In the genomic region with DNA sequence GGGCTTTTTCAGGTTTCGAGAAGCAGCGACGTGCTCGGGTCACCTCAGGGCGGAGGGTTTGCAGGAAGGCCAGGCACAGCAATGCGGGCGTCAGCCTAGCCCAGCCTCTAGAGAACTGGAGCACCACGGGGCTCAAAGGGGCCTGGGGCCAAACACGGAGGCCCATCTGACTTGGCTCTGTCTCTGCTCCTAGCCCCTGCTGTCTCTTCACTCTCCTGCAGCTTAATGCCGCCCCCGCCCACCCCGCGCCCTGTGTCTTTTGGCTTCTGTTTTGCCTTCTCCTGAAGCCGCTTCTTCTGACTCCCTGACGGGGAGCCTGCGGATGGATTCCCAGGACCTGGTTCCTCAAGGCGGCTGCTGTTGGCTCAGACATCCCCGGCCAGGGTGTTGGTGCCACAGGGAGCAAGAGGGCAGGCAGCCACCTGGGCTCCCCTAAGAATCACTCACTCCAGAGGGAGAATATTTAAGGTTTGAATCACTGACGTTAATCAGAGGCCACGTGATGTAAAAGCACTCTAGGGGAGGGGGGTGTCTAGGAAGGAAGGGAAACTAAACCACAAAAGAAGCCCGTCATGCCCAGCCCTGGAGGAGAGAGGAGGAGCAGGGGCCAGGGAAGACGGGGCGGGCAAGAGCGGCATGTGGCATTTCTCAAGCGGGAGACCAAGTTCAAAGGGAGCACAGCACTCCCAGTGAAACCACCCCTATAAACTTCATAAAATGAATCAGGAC, we compare ENCODE assay signal across 12 cellular contexts. TPM values are rescaled to one million over a fixed set of nuclear protein-coding genes. Genes with fewer than 3 reads are reported as not detected.
DNase-seq lines count a peak whose midpoint lies in the region; ATAC-seq and TF ChIP-seq lines count a peak whose summit lies in the region.
"Had no signal": no experiment of that assay in that cellular context is flagged by ENCODE, and none has a peak within 500 bp of the region (broad histone marks: within the 10 kb centered on the region; RNA-seq: fewer than 3 reads in every experiment).

No MANE protein-coding gene starts in this region.

- in situ Hi-C loops in astrocyte of the spinal cord (cut with HindIII; ENCODE audit: low sequenced_read_pairs) = no loop called here

- no peak for TF ChIP-seq CTCF in AG09309 (IDR thresholded peaks at IDR 0.05; ENCODE audit: control insufficient read depth, insufficient read depth, low read depth, low read length, missing control alignments)
- no peak for TF ChIP-seq CTCF in HFF-Myc (IDR thresholded peaks at IDR 0.05; ENCODE audit: low read depth, low read length, missing control alignments)
- no peak for TF ChIP-seq CTCF in astrocyte of the spinal cord (IDR thresholded peaks at IDR 0.05; ENCODE audit: low read depth, low read length)
- no peak for TF ChIP-seq CTCF in left lung (IDR thresholded peaks at IDR 0.05)
- no peak for TF ChIP-seq CTCF in ovary (IDR thresholded peaks at IDR 0.05)

- H3K27me3 Mint-ChIP-seq in activated CD4-positive, alpha-beta memory T cell treated with anti-CD3 and anti-CD28 coated beads, Interleukin-2, amount 10 ng/mL, durations not matched to agents 7 days and 5 days = peaks cover 28% of the 10 kb centered on the region

- H3K9me3 Mint-ChIP-seq in activated CD4-positive, alpha-beta memory T cell treated with anti-CD3 and anti-CD28 coated beads, Interleukin-2, amount 10 ng/mL, durations not matched to agents 7 days and 5 days = no peaks in the 10 kb centered on the region

- TF ChIP-seq EP300 in ovary (IDR thresholded peaks at IDR 0.05) = no peak

- ATAC-seq in left lung (peak; percentile 79), GM21526 (IDR thresholded peaks at IDR 0.05; ENCODE audit: low FRiP score, unreplicated experiment) (no peak)

- H3K36me3 ChIP-seq in left lung = no peaks in the 10 kb centered on the region
- H3K36me3 ChIP-seq in ovary = no peaks in the 10 kb centered on the region
- H3K36me3 ChIP-seq: Peyer's patch had no signal

- H3K4me1 Mint-ChIP-seq in activated CD4-positive, alpha-beta memory T cell treated with anti-CD3 and anti-CD28 coated beads, Interleukin-2, amount 10 ng/mL, durations not matched to agents 7 days and 5 days = peaks cover 1% of the 10 kb centered on the region

- H3K27ac Mint-ChIP-seq in activated CD4-positive, alpha-beta memory T cell treated with anti-CD3 and anti-CD28 coated beads, Interleukin-2, amount 10 ng/mL, durations not matched to agents 7 days and 5 days = no peak overlapping the region

- H3K4me1 ChIP-seq in left lung = no peaks in the 10 kb centered on the region
- no peaks in the 10 kb centered on the region for H3K4me1 ChIP-seq in ovary (ENCODE audit: insufficient read depth)
- H3K4me1 ChIP-seq: Peyer's patch had no signal

- CTCF ChIA-PET in activated CD4-positive, alpha-beta memory T cell treated with anti-CD3 and anti-CD28 coated beads, Interleukin-2, amount 10 ng/mL, durations not matched to agents 7 days and 5 days (lab: Charles Lee) = no interaction called here

- H3K9me3 ChIP-seq in left lung = no peaks in the 10 kb centered on the region
- no peaks in the 10 kb centered on the region for H3K9me3 ChIP-seq in ovary
- H3K9me3 ChIP-seq: Peyer's patch had no signal

- intact Hi-C loops in left lung (cut with DNase I) = no loop called here
- intact Hi-C loops in ovary (cut with DNase I) = no loop called here

- POLR2A ChIA-PET in activated CD4-positive, alpha-beta memory T cell treated with anti-CD3 and anti-CD28 coated beads, Interleukin-2, amount 10 ng/mL, durations not matched to agents 7 days and 5 days (lab: Charles Lee) = no interaction called here

- no peak for TF ChIP-seq POLR2A in ovary (IDR thresholded peaks at IDR 0.05)

- H3K4me3 ChIP-seq in AG09309 (ENCODE audit: control insufficient read depth, low read depth, low read length) (no peak overlapping the region; the same call in 1 of the 2 replicates), HFF-Myc (replicated peaks; ENCODE audit: low read depth, low read length) (no peak overlapping the region), astrocyte of the spinal cord (ENCODE audit: low read depth, low read length) (no peak overlapping the region), left lung (no peak overlapping the region), ovary (no peak overlapping the region)
- H3K4me3 ChIP-seq: Peyer's patch had no signal

- H3K27me3 ChIP-seq in left lung (peaks cover 0 to 43% of the 10 kb centered on the region in 2 donors), ovary (no peaks in the 10 kb centered on the region)
- H3K27me3 ChIP-seq: Peyer's patch had no signal

- no peak overlapping the region for H3K4me3 Mint-ChIP-seq in activated CD4-positive, alpha-beta memory T cell treated with anti-CD3 and anti-CD28 coated beads, Interleukin-2, amount 10 ng/mL, durations not matched to agents 7 days and 5 days

- DNase-seq in AG09309 (ENCODE audit: low read depth) (peak; percentile 31), HFF-Myc (ENCODE audit: extremely low read depth, low read depth) (peak; percentile 27), astrocyte of the spinal cord (ENCODE audit: low read depth, low spot score) (peak; percentile 81), left lung (peak in 1 of 2 donors; percentile 41), ovary (no peak)
- DNase-seq in activated CD8-positive, alpha-beta memory T cell treated with anti-CD3 and anti-CD28 coated beads, Interleukin-2, amount 50 U/mL, for 48 hours = no peak
- DNase-seq in activated CD4-positive, alpha-beta memory T cell treated with anti-CD3 and anti-CD28 coated beads, Interleukin-2, amount 10 ng/mL, durations not matched to agents 7 days and 5 days = no peak
- DNase-seq: activated CD8-positive, alpha-beta memory T cell treated with anti-CD3 and anti-CD28 coated beads for 24 hours; COR-L47; occipital lobe; Peyer's patch had no signal

- H3K27ac ChIP-seq in left lung (no peak overlapping the region), ovary (no peak overlapping the region)
- H3K27ac ChIP-seq: Peyer's patch had no signal

- no peaks in the 10 kb centered on the region for H3K36me3 Mint-ChIP-seq in activated CD4-positive, alpha-beta memory T cell treated with anti-CD3 and anti-CD28 coated beads, Interleukin-2, amount 10 ng/mL, durations not matched to agents 7 days and 5 days (ENCODE audit: low read depth)

- 41 to 52% (median 49%) methylated on average over 25 of the region's 25 CpGs for WGBS in ovary, 3 donors

RNA-seq across cellular contexts. Expression of gene PRMT8, which starts 36.9 kb away (rescaled TPM):
- total RNA-seq in left lung (under 1 TPM; 0.16 to 0.26 TPM), ovary (under 1 TPM in 2 of 7 donors, not detected in 5; 0.12 to 0.18 TPM)
- polyA plus RNA-seq in ovary = under 1 TPM in 1 of 2 donors, not detected in 1; 0.05 TPM
- total RNA-seq in activated CD4-positive, alpha-beta memory T cell treated with anti-CD3 and anti-CD28 coated beads, Interleukin-2, amount 10 ng/mL, durations not matched to agents 7 days and 5 days = not detected
- total RNA-seq: Peyer's patch had no signal

Comparison
In these comparisons a context has a peak if more than half of its experiments do, and no peak if none do; other contexts are left out.
1. DNase-seq: peak in AG09309 (single experiment), HFF-Myc (single experiment) and astrocyte of the spinal cord (single experiment); none in activated CD8-positive, alpha-beta memory T cell treated with anti-CD3 and anti-CD28 coated beads, Interleukin-2, amount 50 U/mL, for 48 hours (single experiment), ovary (0 of 5) and activated CD4-positive, alpha-beta memory T cell treated with anti-CD3 and anti-CD28 coated beads, Interleukin-2, amount 10 ng/mL, durations not matched to agents 7 days and 5 days (single experiment).